ENCODE assay signal across 20 cellular contexts in genomic region chr11:104127828-104128227, GRCh38. TPM values are rescaled to one million over a fixed set of nuclear protein-coding genes. Genes with fewer than 3 reads are reported as not detected.
DNase-seq lines count a peak whose midpoint lies in the region; ATAC-seq and TF ChIP-seq lines count a peak whose summit lies in the region.
"Had no signal": no experiment of that assay in that cellular context is flagged by ENCODE, and none has a peak within 500 bp of the region (broad histone marks: within the 10 kb centered on the region; RNA-seq: fewer than 3 reads in every experiment).

No MANE protein-coding gene starts in this region.

- H3K27ac ChIP-seq in body of pancreas: no peak overlapping the region
- H3K27ac ChIP-seq in foreskin keratinocyte: no peak overlapping the region
- H3K27ac ChIP-seq: epithelial cell of prostate, heart right ventricle, sigmoid colon, upper lobe of right lung had no signal

- TF ChIP-seq CTCF in body of pancreas (IDR thresholded peaks at IDR 0.05): no peak
- TF ChIP-seq CTCF in foreskin keratinocyte (conservative IDR thresholded peaks at IDR 0.05): no peak

- DNase-seq in AG08396 (ENCODE audit: low spot score) (peak; percentile 13), HS-5 (ENCODE audit: low read depth) (peak; percentile 26), body of pancreas (no peak), foreskin keratinocyte (peak in 1 of 2 donors; percentile 46), RPMI8226 (no peak)
- no peak for DNase-seq in central memory CD4-positive, alpha-beta T cell
- DNase-seq in stimulated activated naive CD4-positive, alpha-beta T cell (lab: John Stamatoyannopoulos, UW): no peak
- DNase-seq: activated CD4-positive, alpha-beta T cell treated with anti-CD3 and anti-CD28 coated beads, Interleukin-2, amount 10 ng/mL, durations not matched to agents 7 days and 5 days; activated naive CD4-positive, alpha-beta T cell treated with Interleukin-2 at 50 U/mL for 16 hours; activated T-cell treated with anti-CD3 and anti-CD28 coated beads, Interleukin-2, amount 50 U/mL, for 1 hour; anterior cingulate cortex; heart right ventricle; NCI-H1417; sigmoid colon; stimulated activated CD4-positive, alpha-beta T cell treated with anti-CD3 and anti-CD28 coated beads, Interleukin-1b, Interleukin-23, amount 100 ng/mL, for 48 hours; upper lobe of right lung had no signal

- H3K27me3 ChIP-seq in body of pancreas (no peaks in the 10 kb centered on the region), foreskin keratinocyte (peaks cover 3% of the 10 kb centered on the region)
- H3K27me3 ChIP-seq: heart right ventricle, sigmoid colon, upper lobe of right lung had no signal

- WGBS in body of pancreas, 2 donors: 78 to 83% methylated on average over 2 of the region's 2 CpGs

- no peaks in the 10 kb centered on the region for H3K36me3 ChIP-seq in body of pancreas (replicated peaks in 1 of 2; ENCODE audit: insufficient read depth in 1 of 2, low read depth in 2 of 2)
- H3K36me3 ChIP-seq: heart right ventricle, sigmoid colon, upper lobe of right lung had no signal

- H3K9me3 ChIP-seq in body of pancreas: no peaks in the 10 kb centered on the region
- H3K9me3 ChIP-seq: sigmoid colon, upper lobe of right lung had no signal

- ATAC-seq in body of pancreas: peak; percentile 9
- peak; percentile 77 for ATAC-seq in foreskin keratinocyte
- no peak for ATAC-seq in HG02840 (IDR thresholded peaks at IDR 0.05; ENCODE audit: low FRiP score, unreplicated experiment)
- ATAC-seq: HCT116, upper lobe of right lung had no signal

- TF ChIP-seq POLR2A in body of pancreas (IDR thresholded peaks at IDR 0.05): no peak

- no peak overlapping the region for H3K4me3 ChIP-seq in body of pancreas
- H3K4me3 ChIP-seq: heart right ventricle, lung, sigmoid colon, upper lobe of right lung had no signal

- intact Hi-C loops in body of pancreas (cut with DNase I): no loop called here

- H3K4me1 ChIP-seq in body of pancreas (peaks cover 18% of the 10 kb centered on the region), foreskin keratinocyte (no peaks in the 10 kb centered on the region)
- H3K4me1 ChIP-seq: sigmoid colon, upper lobe of right lung had no signal

RNA-seq across cellular contexts. Expression of gene PDGFD, which starts 36.1 kb away (rescaled TPM):
- total RNA-seq in body of pancreas (10 to 100 TPM; 26.7 to 43.1 TPM), foreskin keratinocyte (0.11 and 0.20 TPM in 2 replicates)
- polyA plus RNA-seq in foreskin keratinocyte: 0.03 and 0.04 TPM in 2 replicates
- total RNA-seq: activated CD4-positive, alpha-beta T cell treated with anti-CD3 and anti-CD28 coated beads, Interleukin-2, amount 10 ng/mL, durations not matched to agents 7 days and 5 days had no signal

Comparison
In these comparisons a context has a peak if more than half of its experiments do, and no peak if none do; other contexts are left out.
1. DNase-seq: peak in AG08396 (single experiment) and HS-5 (single experiment); none in body of pancreas (0 of 4), central memory CD4-positive, alpha-beta T cell (single experiment), RPMI8226 (single experiment) and stimulated activated naive CD4-positive, alpha-beta T cell (0 of 6).
2. RNA of gene PDGFD, which starts 36.1 kb away (total RNA-seq): 26.7 to 43.1 TPM in body of pancreas; 0.11 to 0.20 TPM in foreskin keratinocyte; every median in the first group is over 10 times any median in the second.